Comparison of ENCODE assay signal across 7 cellular contexts in genomic region chr6:132020918-132021317, GRCh38.
DNase-seq lines count a peak whose midpoint lies in the region; ATAC-seq and TF ChIP-seq lines count a peak whose summit lies in the region.
"Not testable (repeated sequence)": the region's sequence is repeated elsewhere in the genome, so short reads cannot be mapped to it uniquely, and the experiment has no call there.

No MANE protein-coding gene starts in this region.

- H3K9me3 ChIP-seq in Panc1 (ENCODE audit: control insufficient read depth, insufficient read depth, low read depth, low read length); heart right ventricle; mucosa of rectum (ENCODE audit: control insufficient read depth in 2 of 2, low read length in 2 of 2); sigmoid colon; stomach; transverse colon: not testable (repeated sequence)

- not testable (repeated sequence) for TF ChIP-seq EP300 in sigmoid colon (IDR thresholded peaks at IDR 0.05); stomach (IDR thresholded peaks at IDR 0.05); transverse colon (IDR thresholded peaks at IDR 0.05; ENCODE audit: low read depth)

- CTCF ChIA-PET in Panc1 (lab: Charles Lee) = not testable (repeated sequence)

- H3K4me1 ChIP-seq in Panc1 (ENCODE audit: control insufficient read depth, insufficient read depth, low read length) (peaks cover 13% of the 10 kb centered on the region; the same call in 1 of the 2 replicates), heart right ventricle (peaks cover 0 to 11% (median 0%) of the 10 kb centered on the region in 9 donors), sigmoid colon (peaks cover 0 to 39% (median 29%) of the 10 kb centered on the region in 4 donors), transverse colon (peaks cover 0 to 18% (median 3%) of the 10 kb centered on the region in 4 donors)
- not testable (repeated sequence) for H3K4me1 ChIP-seq in mucosa of rectum (ENCODE audit: control insufficient read depth in 2 of 2, insufficient read depth in 2 of 2, low read length in 2 of 2); stomach

- H3K36me3 ChIP-seq in Panc1 (ENCODE audit: control insufficient read depth, insufficient read depth, low read length); heart right ventricle; mucosa of rectum (ENCODE audit: control insufficient read depth in 2 of 2, insufficient read depth in 2 of 2, low read length in 2 of 2); sigmoid colon; stomach; transverse colon: not testable (repeated sequence)

- H3K27ac ChIP-seq in Panc1 (ENCODE audit: low read length) (peak overlapping the region; percentile 24; the same call in 1 of the 2 replicates), coronary artery (peak overlapping the region; percentile 5 to 61), heart right ventricle (peak overlapping the region in 6 of 10 donors; percentile 22 to 58 (median 52)), mucosa of rectum (ENCODE audit: low read depth in 2 of 2, low read length in 2 of 2) (peak overlapping the region; percentile 4 to 36), sigmoid colon (peak overlapping the region; percentile 64 to 87 (median 78)), stomach (peak overlapping the region in 4 of 5 donors; percentile 58 to 76 (median 71)), transverse colon (peak overlapping the region; percentile 64 to 71 (median 68))

- DNase-seq in Panc1 (ENCODE audit: low read depth, low spot score); coronary artery (ENCODE audit: low spot score); heart right ventricle; sigmoid colon; stomach; transverse colon: not testable (repeated sequence)

- WGBS in heart right ventricle, 2 donors = 94 to 98% methylated on average over 4 of the region's 4 CpGs
- WGBS in sigmoid colon, 2 donors = 96 to 98% methylated on average over 4 of the region's 4 CpGs
- WGBS in stomach, 5 donors = 95 to 99% (median 97%) methylated on average over 4 of the region's 4 CpGs
- 89% methylated on average over 4 of the region's 4 CpGs; no CpG with 5 or more reads in 1 of the 2 donors for WGBS in transverse colon (ENCODE audit: low coverage in 1 of 2), 2 donors

- POLR2A ChIA-PET in Panc1 (lab: Charles Lee) = not testable (repeated sequence)

- not testable (repeated sequence) for H3K4me3 ChIP-seq in Panc1 (ENCODE audit: low read depth in 2 of 2, low read length in 2 of 2); coronary artery; heart right ventricle; mucosa of rectum (ENCODE audit: low read length in 2 of 2); sigmoid colon; stomach; transverse colon

- TF ChIP-seq CTCF in Panc1 (IDR thresholded peaks at IDR 0.05); coronary artery (IDR thresholded peaks at IDR 0.05); heart right ventricle (IDR thresholded peaks at IDR 0.05); sigmoid colon (IDR thresholded peaks at IDR 0.05); stomach (IDR thresholded peaks at IDR 0.05); transverse colon (IDR thresholded peaks at IDR 0.05): not testable (repeated sequence)

- H3K27me3 ChIP-seq in Panc1 (ENCODE audit: control insufficient read depth, insufficient read depth, low read length); heart right ventricle; mucosa of rectum (ENCODE audit: control insufficient read depth in 2 of 2, insufficient read depth in 2 of 2, low read length in 2 of 2); sigmoid colon; stomach; transverse colon: not testable (repeated sequence)

- intact Hi-C loops in Panc1 (cut with micrococcal nuclease; ENCODE audit: unreplicated experiment); heart right ventricle (cut with DNase I); stomach (cut with DNase I; ENCODE audit: low total_unique reads); transverse colon (cut with DNase I; ENCODE audit: low total_unique reads): not testable (repeated sequence)
- intact Hi-C loops in sigmoid colon (cut with DNase I) = loop anchor here (5.0 kb wide), 1 partner anchor 69 kb away; the partner anchor contains the start of gene CCN2

- TF ChIP-seq POLR2A in sigmoid colon (IDR thresholded peaks at IDR 0.05); stomach (IDR thresholded peaks at IDR 0.05); transverse colon (IDR thresholded peaks at IDR 0.05): not testable (repeated sequence)

- not testable (repeated sequence) for H3K9ac ChIP-seq in mucosa of rectum (ENCODE audit: low read depth in 1 of 2, low read length in 2 of 2)

- in situ Hi-C loops in Panc1 (cut with HindIII; ENCODE audit: low pct_unique_long_range_greater_than_20kb, low sequenced_read_pairs); transverse colon (cut with MboI; ENCODE audit: low pct_ligation_motif_present in 1 of 4, low pct_unique_long_range_greater_than_20kb in 1 of 4, low sequenced_read_pairs in 3 of 4): not testable (repeated sequence)

- BruUV-seq in Panc1 (replicated peaks; lab: Mats Ljungman, UMichigan) = not testable (repeated sequence)

- not testable (repeated sequence) for ATAC-seq in Panc1, heart right ventricle

Comparison
In these comparisons a context has a peak if more than half of its experiments do, and no peak if none do; other contexts are left out.
1. H3K27ac ChIP-seq: peak in every context shown above with its lines; median percentile 78 in sigmoid colon; 71 in stomach; 68 in transverse colon; 52 in heart right ventricle; 33 in coronary artery; 24 in Panc1; 20 in mucosa of rectum.